ENCODE assay signal across 15 cellular contexts in genomic region chr14:20802341-20803084, GRCh38. TPM values are rescaled to one million over a fixed set of nuclear protein-coding genes. Genes with fewer than 3 reads are reported as not detected.
A peak's percentile ranks its signal among the peaks of the same experiment; 100 is the strongest.
DNase-seq lines count a peak whose midpoint lies in the region; ATAC-seq, FAIRE-seq and TF ChIP-seq lines count a peak whose summit lies in the region.
"Had no signal": no experiment of that assay in that cellular context is flagged by ENCODE, and none has a peak within 500 bp of the region (broad histone marks: within the 10 kb centered on the region; RNA-seq: fewer than 3 reads in every experiment).

TSS of gene RNASE1 (minus strand) at chr14:20802844. CDS start at chr14:20802068, 776 bp downstream.

- no peak within 1 kb of the TSS for H3K4me3 ChIP-seq in HepG2 (replicated peaks in 1 of 3; ENCODE audit: insufficient read depth in 1 of 3, low read depth in 2 of 3, low read length in 3 of 3)
- H3K4me3 ChIP-seq in sigmoid colon = peak within 1 kb of the TSS in 3 of 4 donors; percentile 28 to 42 (median 37)

- no peak for TF ChIP-seq RAD21 in HepG2 (CRISPR knock-in tag; IDR thresholded peaks at IDR 0.05)

- in situ Hi-C loops in HepG2 (cut with HindIII; ENCODE audit: extremely low pct_ligation_motif_present, low pct_unique_long_range_greater_than_20kb) = no loop called here

- CTCF ChIA-PET in HepG2 (lab: Yijun Ruan, JAX; ENCODE audit: low intra/inter-chr PET ratio, low total read pairs) = no interaction called here

- TF ChIP-seq CTCF in HepG2 (CRISPR knock-in tag; IDR thresholded peaks at IDR 0.05) (no peak), sigmoid colon (IDR thresholded peaks at IDR 0.05) (no peak), foreskin keratinocyte (conservative IDR thresholded peaks at IDR 0.05) (no peak)

- H3K36me3 ChIP-seq in ES-I3 (ENCODE audit: insufficient read depth, low read length) (no peaks in the 10 kb centered on the region), HepG2 (replicated peaks in 1 of 2; ENCODE audit: control insufficient read depth in 1 of 2, insufficient read depth in 2 of 2, low read length in 2 of 2) (no peaks in the 10 kb centered on the region), sigmoid colon (no peaks in the 10 kb centered on the region)

- FAIRE-seq in HepG2 (lab: Jason Lieb, UNC) = no peak
- FAIRE-seq: GM18507 had no signal

- TF ChIP-seq EP300 in HepG2 (IDR thresholded peaks at IDR 0.05; ENCODE audit: low read depth in 2 of 2, low read length in 2 of 2) (no peak), HepG2 (CRISPR knock-in tag; IDR thresholded peaks at IDR 0.05; ENCODE audit: borderline replicate concordance) (no peak), sigmoid colon (IDR thresholded peaks at IDR 0.05) (no peak)

- peaks cover 2 to 9% of the 10 kb centered on the region in 2 experiments; a peak in 3 of 5 replicates for H3K27me3 ChIP-seq in HepG2 (ENCODE audit: control insufficient read depth in 1 of 2, insufficient read depth in 2 of 2, low read length in 2 of 2)
- no peaks in the 10 kb centered on the region for H3K27me3 ChIP-seq in sigmoid colon
- no peaks in the 10 kb centered on the region for H3K27me3 ChIP-seq in foreskin keratinocyte
- H3K27me3 ChIP-seq: BLaER1 treated with 17β-estradiol and CSF1 and Interleukin-3, amounts not matched to agents 10 nM and 100 nM had no signal

- TF ChIP-seq POLR2A in HepG2 (IDR thresholded peaks at IDR 0.05; ENCODE audit: insufficient read depth in 1 of 2, low read depth in 2 of 2, low read length in 2 of 2) = no peak
- peak; percentile 26 to 57 for TF ChIP-seq POLR2A in sigmoid colon (IDR thresholded peaks at IDR 0.05)

- 12% methylated on average over 11 of the region's 11 CpGs for WGBS in HepG2 (ENCODE audit: low lambda C conversion rate)
- WGBS in sigmoid colon, 2 donors = 36 to 64% methylated on average over 11 of the region's 11 CpGs

- no peak within 1 kb of the TSS for H2AFZ ChIP-seq in HepG2 (ENCODE audit: low read length)

- intact Hi-C loops in HepG2 (cut with micrococcal nuclease; ENCODE audit: unreplicated experiment) = no loop called here
- intact Hi-C loops in sigmoid colon (cut with DNase I) = no loop called here

- H3K9me3 ChIP-seq in ES-I3 (ENCODE audit: control insufficient read depth, insufficient read depth, low read length) = no peaks in the 10 kb centered on the region
- no peaks in the 10 kb centered on the region for H3K9me3 ChIP-seq in HepG2 (ENCODE audit: low read length)
- H3K9me3 ChIP-seq in sigmoid colon = no peaks in the 10 kb centered on the region
- H3K9me3 ChIP-seq: BLaER1 treated with 17β-estradiol and CSF1 and Interleukin-3, amounts not matched to agents 10 nM and 100 nM had no signal

- no peaks in the 10 kb centered on the region for H4K20me1 ChIP-seq in HepG2 (ENCODE audit: insufficient read depth, low read length)
- H4K20me1 ChIP-seq: BLaER1 treated with 17β-estradiol and CSF1 and Interleukin-3, amounts not matched to agents 10 nM and 100 nM had no signal

- no peaks in the 10 kb centered on the region for H3K79me2 ChIP-seq in HepG2 (ENCODE audit: insufficient read depth, low read length)

- ATAC-seq in HepG2 (peak; percentile 52), GM18498 (IDR thresholded peaks at IDR 0.05; ENCODE audit: unreplicated experiment) (no peak), foreskin keratinocyte (no peak)

- POLR2A ChIA-PET in HepG2 (lab: Yijun Ruan, JAX) = no interaction called here

- H3K9ac ChIP-seq in ES-I3 (ENCODE audit: low read depth, low read length) (peak within 1 kb of the TSS; percentile 58; the same call in 1 of the 2 replicates), HepG2 (ENCODE audit: insufficient read depth, low read depth, low read length) (no peak within 1 kb of the TSS)

- H3K4me1 ChIP-seq in ES-I3 (ENCODE audit: insufficient read depth, low read length) (peaks cover 24% of the 10 kb centered on the region), HepG2 (ENCODE audit: insufficient read depth, low read length) (peaks cover 28% of the 10 kb centered on the region), sigmoid colon (peaks cover 0 to 16% (median 13%) of the 10 kb centered on the region in 4 donors), foreskin keratinocyte (no peaks in the 10 kb centered on the region)

- DNase-seq in dermis blood vessel endothelial cell = peak; percentile 73
- peak; percentile 33 for DNase-seq in HepG2 (ENCODE audit: low spot score)
- peak; percentile 66 for DNase-seq in sigmoid colon
- DNase-seq in activated CD8-positive, alpha-beta memory T cell treated with anti-CD3 and anti-CD28 coated beads for 24 hours = no peak
- DNase-seq in foreskin keratinocyte = no peak
- DNase-seq in EL = no peak
- DNase-seq: activated naive CD8-positive, alpha-beta T cell treated with anti-CD3 and anti-CD28 coated beads, Interleukin-2, amount 10 ng/mL, durations not matched to agents 7 days and 5 days; HFFc6; NCI-H526 treated with DMSO at 0.1 percent for 48 hours; stimulated activated CD4-positive, alpha-beta T cell treated with anti-CD3 and anti-CD28 coated beads, Interleukin-12 subunit alpha, Interleukin-12 subunit beta, amount 100 ng/mL, for 4 hours had no signal

- BruUV-seq in HepG2 (replicated peaks; lab: Mats Ljungman, UMichigan) = no TSS peak

- no peak within 1 kb of the TSS for H3K4me2 ChIP-seq in HepG2 (ENCODE audit: low read depth, low read length)

- H3K27ac ChIP-seq in HepG2 (ENCODE audit: extremely low read length, insufficient read depth, low read length) = no peak within 1 kb of the TSS
- peak within 1 kb of the TSS; percentile 56 to 65 (median 60) for H3K27ac ChIP-seq in sigmoid colon
- H3K27ac ChIP-seq in foreskin keratinocyte = no peak within 1 kb of the TSS
- H3K27ac ChIP-seq: VCaP had no signal

TF ChIP-seq in HepG2, 621 proteins besides CTCF, POLR2A, EP300 and RAD21:
- TF ChIP-seq MBNL3 (CRISPR knock-in tag; conservative IDR thresholded peaks at IDR 0.05) = no peak
- no peak for TF ChIP-seq ZSCAN20 (CRISPR knock-in tag; IDR thresholded peaks at IDR 0.05; ENCODE audit: borderline replicate concordance)
- no peak for TF ChIP-seq ARNT (IDR thresholded peaks at IDR 0.05)
- TF ChIP-seq FOSL2 (CRISPR knock-in tag; IDR thresholded peaks at IDR 0.05) = peak; percentile 30
- no peak for TF ChIP-seq ZNF619 (CRISPR knock-in tag; IDR thresholded peaks at IDR 0.05)

RNA-seq across cellular contexts. Expression of gene RNASE1, which starts in this region (rescaled TPM):
- total RNA-seq in dermis blood vessel endothelial cell = 28.6 and 64.0 TPM in 2 replicates
- total RNA-seq in HepG2 (2016; rRNA removed; fragmentation: Illumina TruSeq; extraction: Trizol) = not detected in 2 replicates
- total RNA-seq in HepG2 (2016; cell fraction: cytosol; rRNA removed; fragmentation: Illumina TruSeq; extraction: Trizol; ENCODE audit: low read depth) = not detected in 2 replicates
- total RNA-seq in HepG2 (2016; cell fraction: insoluble cytoplasmic fraction; rRNA removed; fragmentation: Illumina TruSeq; extraction: Trizol) = not detected in 2 replicates
- not detected in 2 replicates for total RNA-seq in HepG2 (2016; cell fraction: membrane; rRNA removed; fragmentation: Illumina TruSeq; extraction: Trizol)
- not detected in 2 replicates for total RNA-seq in HepG2 (2016; cell fraction: nucleus; rRNA removed; fragmentation: Illumina TruSeq; extraction: Trizol)
- polyA plus RNA-seq in HepG2 (2011; rRNA removed) = not detected in 2 replicates
- not detected in 2 replicates for polyA plus RNA-seq in HepG2 (2011; cell fraction: cytosol; rRNA removed)
- not detected in 2 replicates for polyA plus RNA-seq in HepG2 (2011; cell fraction: nucleus; rRNA removed)
- polyA plus RNA-seq in HepG2 (2012) = not detected in 2 replicates
- polyA plus RNA-seq in HepG2 (2016; cell fraction: cytosol; fragmentation: Illumina TruSeq; extraction: Trizol; ENCODE audit: low read depth) = not detected in 2 replicates
- not detected in 2 replicates for polyA plus RNA-seq in HepG2 (2016; cell fraction: insoluble cytoplasmic fraction; fragmentation: Illumina TruSeq; extraction: Trizol; ENCODE audit: low read depth)
- not detected in 2 replicates for polyA plus RNA-seq in HepG2 (2016; cell fraction: membrane; fragmentation: Illumina TruSeq; extraction: Trizol; ENCODE audit: low read depth)
- polyA plus RNA-seq in HepG2 (2016; cell fraction: nucleus; fragmentation: Illumina TruSeq; extraction: Trizol; ENCODE audit: insufficient read depth, low read depth) = not detected in 2 replicates
- polyA minus RNA-seq in HepG2 (2011; rRNA and poly(A)+ RNA removed; ENCODE audit: low replicate concordance) = not detected in 2 replicates
- not detected in 2 replicates for polyA minus RNA-seq in HepG2 (2011; cell fraction: cytosol; rRNA and poly(A)+ RNA removed)
- not detected in 2 replicates for polyA minus RNA-seq in HepG2 (2011; cell fraction: nucleus; rRNA and poly(A)+ RNA removed)
- total RNA-seq in sigmoid colon = 100 to 1,000 TPM; 148 to 581 (median 428) TPM
- 100 to 1,000 TPM; 111 to 584 (median 192) TPM for polyA plus RNA-seq in sigmoid colon
- total RNA-seq in foreskin keratinocyte = not detected in 2 replicates
- not detected in 2 replicates for polyA plus RNA-seq in foreskin keratinocyte
- total RNA-seq: HFFc6 had no signal

Comparison
In these comparisons a context has a peak if more than half of its experiments do, and no peak if none do; other contexts are left out.
1. RNA of gene RNASE1 (total RNA-seq): 148 to 581 TPM in sigmoid colon and 28.6 to 64.0 TPM in dermis blood vessel endothelial cell; not detected in HepG2 and not detected in foreskin keratinocyte; every median in the first group is over 10 times any median in the second.
2. RNA of gene RNASE1 (polyA plus RNA-seq): 111 to 584 TPM in sigmoid colon; not detected in HepG2 and not detected in foreskin keratinocyte; every median in the first group is over 10 times any median in the second.
3. Peak in DNase-seq and ATAC-seq in HepG2; RNA of the gene not detected or under 1 TPM.
4. DNase-seq: peak in dermis blood vessel endothelial cell (single experiment) and sigmoid colon (single experiment); none in activated CD8-positive, alpha-beta memory T cell treated with anti-CD3 and anti-CD28 coated beads for 24 hours (single experiment), foreskin keratinocyte (0 of 2) and EL (single experiment).
5. H3K27ac ChIP-seq: peak in sigmoid colon (4 of 4); none in HepG2 (single experiment) and foreskin keratinocyte (single experiment).
6. H3K4me3 ChIP-seq: peak in sigmoid colon (3 of 4); none in HepG2 (0 of 3).
7. POLR2A ChIP-seq: peak in sigmoid colon (2 of 2); none in HepG2 (0 of 2).